ENCODE assay signal across 1 cellular context in genomic region chr2:1053781-1054180, GRCh38.
TF ChIP-seq lines count a peak whose summit lies in the region.

No MANE protein-coding gene starts in this region.

TF ChIP-seq in WTC11, 78 proteins besides CTCF, POLR2A, EP300 and RAD21 (continued from another document):
- TF ChIP-seq USF2 (CRISPR knock-in tag; IDR thresholded peaks at IDR 0.05) (no peak), ZNF671 (CRISPR knock-in tag; IDR thresholded peaks at IDR 0.05) (no peak), ZNF121 (CRISPR knock-in tag; IDR thresholded peaks at IDR 0.05) (no peak), MYBL2 (CRISPR knock-in tag; IDR thresholded peaks at IDR 0.05) (no peak), ZNF232 (CRISPR knock-in tag; IDR thresholded peaks at IDR 0.05) (no peak), NR1H2 (CRISPR knock-in tag; IDR thresholded peaks at IDR 0.05) (no peak), SP1 (CRISPR knock-in tag; conservative IDR thresholded peaks at IDR 0.05) (no peak), ATF2 (CRISPR knock-in tag; IDR thresholded peaks at IDR 0.05; ENCODE audit: borderline replicate concordance, low read depth) (no peak), FOXJ3 (CRISPR knock-in tag; IDR thresholded peaks at IDR 0.05; ENCODE audit: borderline replicate concordance) (no peak), ZNF138 (CRISPR knock-in tag; conservative IDR thresholded peaks at IDR 0.05) (no peak), PRRX2 (CRISPR knock-in tag; IDR thresholded peaks at IDR 0.05) (no peak), FOXP1 (CRISPR knock-in tag; IDR thresholded peaks at IDR 0.05; ENCODE audit: borderline replicate concordance) (no peak)
